ENCODE assay signal across 29 cellular contexts in the genomic region with DNA sequence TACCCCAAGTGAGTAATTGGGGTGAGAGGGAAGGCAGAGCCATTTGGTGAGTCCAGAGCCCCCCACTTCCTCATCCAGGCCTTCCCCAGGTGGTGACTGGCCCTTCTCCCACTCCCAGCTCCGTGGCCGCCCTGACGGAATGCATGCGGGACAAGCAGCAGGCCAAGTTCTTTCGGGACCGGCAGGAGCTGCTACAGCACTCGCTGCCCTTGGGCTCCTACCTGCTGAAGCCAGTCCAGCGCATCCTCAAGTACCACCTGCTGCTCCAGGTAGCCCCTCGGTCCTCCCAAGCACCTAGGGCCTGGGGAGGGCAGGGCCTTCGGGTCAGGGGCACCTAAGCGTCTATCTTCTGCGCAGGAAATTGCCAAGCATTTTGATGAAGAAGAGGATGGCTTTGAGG. TPM values are rescaled to one million over a fixed set of nuclear protein-coding genes. Genes with fewer than 3 reads are reported as not detected.
DNase-seq lines count a peak whose midpoint lies in the region; ATAC-seq and TF ChIP-seq lines count a peak whose summit lies in the region.
"Had no signal": no experiment of that assay in that cellular context is flagged by ENCODE, and none has a peak within 500 bp of the region (broad histone marks: within the 10 kb centered on the region; RNA-seq: fewer than 3 reads in every experiment).

No MANE protein-coding gene starts in this region.

- peaks cover 0 to 79% (median 37%) of the 10 kb centered on the region in 6 donors for H3K36me3 ChIP-seq in spleen

- POLR2A ChIA-PET in activated CD4-positive, alpha-beta memory T cell treated with anti-CD3 and anti-CD28 coated beads, Interleukin-2, amount 10 ng/mL, durations not matched to agents 7 days and 5 days (lab: Charles Lee), result no interaction called here
- POLR2A ChIA-PET in activated CD4-positive, alpha-beta memory T cell treated with anti-CD3 and anti-CD28 coated beads for 36 hours (lab: Charles Lee), result no interaction called here
- POLR2A ChIA-PET in WTC11 (lab: Charles Lee), result no interaction called here

- no peaks in the 10 kb centered on the region for H3K9me3 ChIP-seq in spleen
- H3K9me3 ChIP-seq: psoas muscle had no signal

- CTCF ChIA-PET in activated CD4-positive, alpha-beta memory T cell treated with anti-CD3 and anti-CD28 coated beads, Interleukin-2, amount 10 ng/mL, durations not matched to agents 7 days and 5 days (lab: Charles Lee), result no interaction called here
- CTCF ChIA-PET in activated CD4-positive, alpha-beta memory T cell treated with anti-CD3 and anti-CD28 coated beads for 36 hours (lab: Charles Lee), result no interaction called here
- CTCF ChIA-PET in WTC11 (lab: Charles Lee), result no interaction called here

- H3K4me3 Mint-ChIP-seq in activated CD4-positive, alpha-beta memory T cell treated with anti-CD3 and anti-CD28 coated beads, Interleukin-2, amount 10 ng/mL, durations not matched to agents 7 days and 5 days, result no peak overlapping the region
- no peak overlapping the region for H3K4me3 Mint-ChIP-seq in activated CD4-positive, alpha-beta memory T cell treated with anti-CD3 and anti-CD28 coated beads for 36 hours
- no peak overlapping the region for H3K4me3 Mint-ChIP-seq in WTC11
- H3K4me3 Mint-ChIP-seq: activated T-helper 1 cell treated with anti-CD3 and anti-CD28 coated beads, Interleukin-12 subunit alpha, Interleukin-12 subunit beta, Interleukin-2, Interleukin-4 antibody, amounts not matched to agents 30 ng/mL and 10 ng/mL and 1 ng/mL, durations not matched to agents 14 hours and 24 hours and 36 hours; mesothelial cell of epicardium; naive B cell; stimulated activated naive B cell treated with anti-CD40 and anti-IgM and Interleukin-4, amounts not matched to agents 10 μg/mL and 1 μg/mL and 100 μg/mL, for 72 hours had no signal

- H3K36me3 Mint-ChIP-seq in activated CD4-positive, alpha-beta memory T cell treated with anti-CD3 and anti-CD28 coated beads, Interleukin-2, amount 10 ng/mL, durations not matched to agents 7 days and 5 days (ENCODE audit: low read depth), result peaks cover 84% of the 10 kb centered on the region
- no peaks in the 10 kb centered on the region for H3K36me3 Mint-ChIP-seq in activated CD4-positive, alpha-beta memory T cell treated with anti-CD3 and anti-CD28 coated beads for 36 hours
- peaks cover 53% of the 10 kb centered on the region for H3K36me3 Mint-ChIP-seq in WTC11
- H3K36me3 Mint-ChIP-seq: naive B cell; stimulated activated naive B cell treated with anti-CD40 and anti-IgM and Interleukin-4, amounts not matched to agents 10 μg/mL and 1 μg/mL and 100 μg/mL, for 72 hours had no signal

- DNase-seq in activated CD4-positive, alpha-beta memory T cell treated with anti-CD3 and anti-CD28 coated beads, Interleukin-2, amount 10 ng/mL, durations not matched to agents 7 days and 5 days, result no peak
- DNase-seq in activated CD4-positive, alpha-beta memory T cell treated with anti-CD3 and anti-CD28 coated beads for 36 hours, result no peak
- DNase-seq in WTC11 (ENCODE audit: low spot score) (no peak), islet precursor cell (peak; percentile 46), spleen (peak; percentile 70), NCI-H1092 treated with DMSO at 0.1 percent for 48 hours (lab: John Stamatoyannopoulos, UW) (no peak), NCI-H1417 (lab: John Stamatoyannopoulos, UW) (no peak)
- DNase-seq: activated CD4-positive, alpha-beta T cell treated with anti-CD3 and anti-CD28 coated beads, Interleukin-2, amount 50 U/mL, for 4 hours; activated naive CD4-positive, alpha-beta T cell treated with anti-CD3 and anti-CD28 coated beads, Interleukin-2, amount 50 U/mL, for 16 hours; amniotic stem cell; DMS79 treated with DMSO at 0.1 percent for 48 hours; GDM1; HCEC 1CT; IMR-90; MV-4-11; naive B cell; NCI-H146; NCI-H2107; NCI-H345; NCI-H69; nucleus accumbens; PC-9; SHP77 treated with DMSO at 0.1 percent for 48 hours; stimulated activated naive B cell treated with anti-CD40 and anti-IgM and Interleukin-4, amounts not matched to agents 10 μg/mL and 1 μg/mL and 100 μg/mL, for 72 hours had no signal

- no peaks in the 10 kb centered on the region for H3K27me3 Mint-ChIP-seq in activated CD4-positive, alpha-beta memory T cell treated with anti-CD3 and anti-CD28 coated beads, Interleukin-2, amount 10 ng/mL, durations not matched to agents 7 days and 5 days
- no peaks in the 10 kb centered on the region for H3K27me3 Mint-ChIP-seq in activated CD4-positive, alpha-beta memory T cell treated with anti-CD3 and anti-CD28 coated beads for 36 hours
- no peaks in the 10 kb centered on the region for H3K27me3 Mint-ChIP-seq in WTC11 (ENCODE audit: low read depth)
- H3K27me3 Mint-ChIP-seq: naive B cell; stimulated activated naive B cell treated with anti-CD40 and anti-IgM and Interleukin-4, amounts not matched to agents 10 μg/mL and 1 μg/mL and 100 μg/mL, for 72 hours had no signal

- peak overlapping the region; percentile 73 for H3K27ac Mint-ChIP-seq in activated CD4-positive, alpha-beta memory T cell treated with anti-CD3 and anti-CD28 coated beads, Interleukin-2, amount 10 ng/mL, durations not matched to agents 7 days and 5 days
- no peak overlapping the region for H3K27ac Mint-ChIP-seq in activated CD4-positive, alpha-beta memory T cell treated with anti-CD3 and anti-CD28 coated beads for 36 hours
- H3K27ac Mint-ChIP-seq in WTC11, result peak overlapping the region; percentile 47; the same call in 1 of the 2 replicates
- H3K27ac Mint-ChIP-seq: activated T-helper 1 cell treated with anti-CD3 and anti-CD28 coated beads, Interleukin-12 subunit alpha, Interleukin-12 subunit beta, Interleukin-2, Interleukin-4 antibody, amounts not matched to agents 30 ng/mL and 10 ng/mL and 1 ng/mL, durations not matched to agents 14 hours and 24 hours and 36 hours; naive B cell; stimulated activated naive B cell treated with anti-CD40 and anti-IgM and Interleukin-4, amounts not matched to agents 10 μg/mL and 1 μg/mL and 100 μg/mL, for 72 hours had no signal

- TF ChIP-seq CTCF in WTC11 (IDR thresholded peaks at IDR 0.05) (no peak), spleen (IDR thresholded peaks at IDR 0.05 in 8 of 11, conservative IDR thresholded peaks at IDR 0.05 in 3 of 11) (no peak)

- WGBS in spleen, 5 donors, result 68 to 96% (median 92%) methylated on average over 6 to 12 of the region's 12 CpGs

- H3K27me3 ChIP-seq in spleen (replicated peaks in 1 of 7), result no peaks in the 10 kb centered on the region

- peaks cover 7 to 65% (median 24%) of the 10 kb centered on the region in 6 donors for H3K4me1 ChIP-seq in spleen
- H3K4me1 ChIP-seq: psoas muscle had no signal

- H3K27ac ChIP-seq in spleen, result no peak overlapping the region
- H3K27ac ChIP-seq: C4-2B, PC-9, psoas muscle had no signal

- peaks cover 82% of the 10 kb centered on the region for H3K4me1 Mint-ChIP-seq in activated CD4-positive, alpha-beta memory T cell treated with anti-CD3 and anti-CD28 coated beads, Interleukin-2, amount 10 ng/mL, durations not matched to agents 7 days and 5 days
- H3K4me1 Mint-ChIP-seq in activated CD4-positive, alpha-beta memory T cell treated with anti-CD3 and anti-CD28 coated beads for 36 hours (ENCODE audit: low read depth), result peaks cover 69% of the 10 kb centered on the region
- peaks cover 23% of the 10 kb centered on the region for H3K4me1 Mint-ChIP-seq in WTC11
- H3K4me1 Mint-ChIP-seq: naive B cell; stimulated activated naive B cell treated with anti-CD40 and anti-IgM and Interleukin-4, amounts not matched to agents 10 μg/mL and 1 μg/mL and 100 μg/mL, for 72 hours had no signal

- intact Hi-C loops in activated CD4-positive, alpha-beta memory T cell treated with anti-CD3 and anti-CD28 coated beads for 36 hours (cut with micrococcal nuclease), result no loop called here
- intact Hi-C loops in spleen (cut with DNase I; ENCODE audit: low total_unique reads), result no loop called here

- ATAC-seq in WTC11 (no peak), HG02798 (IDR thresholded peaks at IDR 0.05; ENCODE audit: poor library complexity, unreplicated experiment) (no peak)
- ATAC-seq: psoas muscle had no signal

- no peak for TF ChIP-seq POLR2A in spleen (IDR thresholded peaks at IDR 0.05)

- H3K4me3 ChIP-seq in spleen, result no peak overlapping the region
- H3K4me3 ChIP-seq: PC-9, psoas muscle had no signal

- H3K9me3 Mint-ChIP-seq in activated CD4-positive, alpha-beta memory T cell treated with anti-CD3 and anti-CD28 coated beads, Interleukin-2, amount 10 ng/mL, durations not matched to agents 7 days and 5 days, result no peaks in the 10 kb centered on the region
- H3K9me3 Mint-ChIP-seq in activated CD4-positive, alpha-beta memory T cell treated with anti-CD3 and anti-CD28 coated beads for 36 hours, result no peaks in the 10 kb centered on the region
- H3K9me3 Mint-ChIP-seq in WTC11, result no peaks in the 10 kb centered on the region
- H3K9me3 Mint-ChIP-seq: activated T-helper 1 cell treated with anti-CD3 and anti-CD28 coated beads, Interleukin-12 subunit alpha, Interleukin-12 subunit beta, Interleukin-2, Interleukin-4 antibody, amounts not matched to agents 30 ng/mL and 10 ng/mL and 1 ng/mL, durations not matched to agents 14 hours and 24 hours and 36 hours; mesothelial cell of epicardium; naive B cell; stimulated activated naive B cell treated with anti-CD40 and anti-IgM and Interleukin-4, amounts not matched to agents 10 μg/mL and 1 μg/mL and 100 μg/mL, for 72 hours had no signal

TF ChIP-seq in WTC11, 78 proteins besides CTCF, POLR2A, EP300 and RAD21 (continues in another document):
- TF ChIP-seq JAZF1 (CRISPR knock-in tag; IDR thresholded peaks at IDR 0.05) (no peak), ZBTB21 (CRISPR knock-in tag; IDR thresholded peaks at IDR 0.05; ENCODE audit: borderline replicate concordance) (no peak)

RNA-seq across cellular contexts. Expression of gene PLEKHG3, which starts 26.5 kb away (rescaled TPM):
- total RNA-seq in activated CD4-positive, alpha-beta memory T cell treated with anti-CD3 and anti-CD28 coated beads, Interleukin-2, amount 10 ng/mL, durations not matched to agents 7 days and 5 days, result 100 to 1,000 TPM; 126 to 133 TPM
- 10 to 100 TPM; 20.1 to 22.6 TPM for total RNA-seq in activated CD4-positive, alpha-beta memory T cell treated with anti-CD3 and anti-CD28 coated beads for 36 hours
- 70.6 to 75.3 TPM (median 71.8 TPM) in 3 replicates for total RNA-seq in WTC11 (2021)
- total RNA-seq in spleen, result 10 to 100 TPM; 31.5 to 77.7 (median 56.2) TPM
- 10 to 100 TPM in 2 of 3 donors, 1 to 10 TPM in 1; 4.5 to 17.1 (median 12.3) TPM for polyA plus RNA-seq in spleen

Comparison
In these comparisons a context has a peak if more than half of its experiments do, and no peak if none do; other contexts are left out.
1. DNase-seq: peak in islet precursor cell (single experiment) and spleen (single experiment); none in activated CD4-positive, alpha-beta memory T cell treated with anti-CD3 and anti-CD28 coated beads, Interleukin-2, amount 10 ng/mL, durations not matched to agents 7 days and 5 days (single experiment), activated CD4-positive, alpha-beta memory T cell treated with anti-CD3 and anti-CD28 coated beads for 36 hours (single experiment), WTC11 (single experiment), NCI-H1092 treated with DMSO at 0.1 percent for 48 hours (single experiment) and NCI-H1417 (0 of 3).